In genomic region chr6:134253681-134254080, GRCh38 we compare ENCODE assay signal across 13 cellular contexts.
A peak's percentile ranks its signal among the peaks of the same experiment; 100 is the strongest.
DNase-seq lines count a peak whose midpoint lies in the region; ATAC-seq, FAIRE-seq and TF ChIP-seq lines count a peak whose summit lies in the region.
"Had no signal": no experiment of that assay in that cellular context is flagged by ENCODE, and none has a peak within 500 bp of the region (broad histone marks: within the 10 kb centered on the region; RNA-seq: fewer than 3 reads in every experiment).

No MANE protein-coding gene starts in this region.

- no peak overlapping the region for H3K4me2 ChIP-seq in H1 (ENCODE audit: insufficient read depth in 1 of 2, low read depth in 2 of 2, low read length in 2 of 2)

- POLR2A ChIA-PET in H1 (lab: Charles Lee; ENCODE audit: partially characterized antibody) = interaction anchor here (0.7 to 0.8 kb wide), 2 partner anchors 20 to 329 kb away, joined by 3 to 4 read pairs; no protein-coding TSS in a partner anchor

- peak overlapping the region; percentile 81; the same call in 1 of the 2 replicates for H2AFZ ChIP-seq in H1 (ENCODE audit: low read length)

- H3K23me2 ChIP-seq in H1 (ENCODE audit: low read depth, low read length) = no peaks in the 10 kb centered on the region

- no peaks in the 10 kb centered on the region for H3K79me2 ChIP-seq in H1 (ENCODE audit: control insufficient read depth in 1 of 2, insufficient read depth in 2 of 2, low read length in 2 of 2)

- no peaks in the 10 kb centered on the region for H4K20me1 ChIP-seq in H1 (replicated peaks in 1 of 2; ENCODE audit: control insufficient read depth in 1 of 2, insufficient read depth in 2 of 2, low read length in 2 of 2)

- no peaks in the 10 kb centered on the region for H3K36me3 ChIP-seq in H1 (ENCODE audit: control insufficient read depth in 2 of 4, insufficient read depth in 4 of 4, low read length in 3 of 4)
- no peaks in the 10 kb centered on the region for H3K36me3 ChIP-seq in effector memory CD4-positive, alpha-beta T cell (ENCODE audit: control insufficient read depth, insufficient read depth, low read length)

- H3K9ac ChIP-seq in H1 (replicated peaks in 1 of 4; ENCODE audit: extremely low read depth in 1 of 4, low read depth in 3 of 4, low read length in 3 of 4) = no peak overlapping the region

- no peak overlapping the region for H2BK15ac ChIP-seq in H1 (ENCODE audit: low read length)

- H3K56ac ChIP-seq in H1 (replicated peaks; ENCODE audit: insufficient read length, low read depth, low read length) = no peak overlapping the region

- no peak overlapping the region for H3K23ac ChIP-seq in H1 (ENCODE audit: insufficient read length)

- no peak overlapping the region for H2BK120ac ChIP-seq in H1 (replicated peaks; ENCODE audit: low read depth, low read length)

- no peaks in the 10 kb centered on the region for H3K27me3 ChIP-seq in right cardiac atrium (ENCODE audit: control insufficient read depth, insufficient read depth)
- H3K27me3 ChIP-seq in H1 (replicated peaks in 1 of 4; ENCODE audit: control insufficient read depth in 3 of 4, extremely low read depth in 1 of 4, insufficient read depth in 3 of 4, low read length in 3 of 4) = no peaks in the 10 kb centered on the region
- H3K27me3 ChIP-seq in effector memory CD4-positive, alpha-beta T cell (replicated peaks; ENCODE audit: control insufficient read depth, insufficient read depth, low read length, poor library complexity, severe bottlenecking) = no peaks in the 10 kb centered on the region

- no peak overlapping the region for H2BK5ac ChIP-seq in H1 (ENCODE audit: low read depth, low read length)

- no peaks in the 10 kb centered on the region for H3K79me1 ChIP-seq in H1 (ENCODE audit: low read depth, low read length)

- H2AK5ac ChIP-seq in H1 (ENCODE audit: low read depth, low read length) = no peak overlapping the region

- no peak for FAIRE-seq in H1 (lab: Jason Lieb, UNC)
- FAIRE-seq: bronchial epithelial cell, GM19239 had no signal

- ATAC-seq in left cardiac atrium (peak; percentile 15 to 44), right cardiac atrium (no peak)
- ATAC-seq: naive thymus-derived CD8-positive, alpha-beta T cell had no signal

- 67% methylated on average over 7 of the region's 7 CpGs for WGBS in right cardiac atrium
- 85% methylated on average over 7 of the region's 7 CpGs; no CpG with 5 or more reads in 1 of the 2 experiments for WGBS in H1 (ENCODE audit: extremely low coverage in 1 of 2, insufficient coverage in 1 of 2, insufficient read length in 1 of 2, insufficient replicate concordance in 2 of 2, low coverage in 1 of 2, low lambda C conversion rate in 2 of 2, missing lambda C conversion rate in 1 of 2), 2 experiments

- no peak overlapping the region for H3K18ac ChIP-seq in H1 (ENCODE audit: extremely low read depth, low read length)

- no peak for TF ChIP-seq EP300 in H1 (IDR thresholded peaks at IDR 0.05; ENCODE audit: borderline replicate concordance in 1 of 2, low read depth in 2 of 2, low read length in 2 of 2)

- H4K91ac ChIP-seq in H1 (replicated peaks; ENCODE audit: insufficient read length, low read length) = no peak overlapping the region

- CTCF ChIA-PET in H1 (lab: Charles Lee; ENCODE audit: partially characterized antibody) = interaction anchor here (0.5 to 1.7 kb wide), 9 partner anchors 13 to 630 kb away, joined by 3 to 4 read pairs (median 4); no protein-coding TSS in a partner anchor

- H3K14ac ChIP-seq in H1 (ENCODE audit: insufficient read length) = no peak overlapping the region

- TF ChIP-seq RAD21 in H1 (IDR thresholded peaks at IDR 0.05 in 1 of 2, conservative IDR thresholded peaks at IDR 0.05 in 1 of 2; ENCODE audit: low read depth in 2 of 2, low read length in 2 of 2) = no peak

- H2BK20ac ChIP-seq in H1 (ENCODE audit: low read length) = no peak overlapping the region

- H3K4me1 ChIP-seq in right cardiac atrium (ENCODE audit: control insufficient read depth, insufficient read depth, low read length) = no peaks in the 10 kb centered on the region
- H3K4me1 ChIP-seq in H1 (replicated peaks in 1 of 4; ENCODE audit: control insufficient read depth in 3 of 4, insufficient read depth in 4 of 4, low read length in 3 of 4) = peaks cover 0 to 3% (median 1%) of the 10 kb centered on the region in 4 experiments; a peak in 3 of 7 replicates
- H3K4me1 ChIP-seq in effector memory CD4-positive, alpha-beta T cell (ENCODE audit: control insufficient read depth, insufficient read depth, low read length, poor library complexity, severe bottlenecking) = peaks cover 16% of the 10 kb centered on the region

- intact Hi-C loops in left cardiac atrium (cut with DNase I) (no loop called here), right cardiac atrium (cut with DNase I) (no loop called here)

- no peak overlapping the region for H3K4ac ChIP-seq in H1 (replicated peaks; ENCODE audit: insufficient read length, low read depth, low read length)

- H3K4me3 ChIP-seq in right cardiac atrium (ENCODE audit: low read length) = no peak overlapping the region
- no peak overlapping the region for H3K4me3 ChIP-seq in H1 (ENCODE audit: extremely low read depth in 1 of 4, insufficient read depth in 2 of 4, low read depth in 3 of 4, low read length in 4 of 4)
- H3K4me3 ChIP-seq in effector memory CD4-positive, alpha-beta T cell (ENCODE audit: insufficient read depth, low read depth, low read length, poor library complexity, severe bottlenecking) = no peak overlapping the region

- H4K5ac ChIP-seq in H1 (ENCODE audit: insufficient read length, low read depth, low read length) = no peak overlapping the region

- no peak for TF ChIP-seq CTCF in H1 (IDR thresholded peaks at IDR 0.05; ENCODE audit: control extremely low read depth in 1 of 3, insufficient read depth in 1 of 3, low read depth in 1 of 3, low read length in 3 of 3)
- TF ChIP-seq CTCF in GM10266 (IDR thresholded peaks at IDR 0.05; ENCODE audit: control insufficient read depth, insufficient read depth, low read depth, missing control alignments) = no peak

- H3K27ac ChIP-seq in right cardiac atrium (ENCODE audit: low read length) (no peak overlapping the region), H1 (ENCODE audit: low read depth, low read length) (no peak overlapping the region)
- H3K27ac ChIP-seq in effector memory CD4-positive, alpha-beta T cell (ENCODE audit: insufficient read depth, low read length, poor library complexity, severe bottlenecking) = no peak overlapping the region

- H4K8ac ChIP-seq in H1 (ENCODE audit: extremely low read depth, insufficient read depth, low read length) = no peak overlapping the region

- TF ChIP-seq POLR2A in H1 (IDR thresholded peaks at IDR 0.05; ENCODE audit: control extremely low read depth in 1 of 2, low read depth in 2 of 2, low read length in 2 of 2) = no peak

- DNase-seq in left cardiac atrium (no peak), right cardiac atrium (no peak), H1 (ENCODE audit: low read depth in 1 of 2, low spot score in 2 of 2) (no peak), medulla oblongata (ENCODE audit: extremely low spot score) (peak; percentile 84), DMS53 (lab: John Stamatoyannopoulos, UW) (no peak), DMS 273 treated with DMSO at 0.1 percent for 48 hours (lab: John Stamatoyannopoulos, UW) (no peak), GM10266 (ENCODE audit: extremely low spot score) (no peak)
- DNase-seq in effector memory CD4-positive, alpha-beta T cell = no peak
- DNase-seq: ACHN; naive thymus-derived CD8-positive, alpha-beta T cell; stimulated activated CD4-positive, alpha-beta T cell treated with anti-CD3 and anti-CD28 coated beads, Interleukin-2, amount 100 ng/mL, for 24 hours had no signal

- H3K9me3 ChIP-seq in right cardiac atrium (ENCODE audit: control insufficient read depth, low read length) (no peaks in the 10 kb centered on the region), H1 (ENCODE audit: insufficient read depth in 2 of 2, low read depth in 1 of 2, low read length in 1 of 2) (no peaks in the 10 kb centered on the region)
- no peaks in the 10 kb centered on the region for H3K9me3 ChIP-seq in effector memory CD4-positive, alpha-beta T cell (ENCODE audit: control insufficient read depth, low read length)

- H2BK12ac ChIP-seq in H1 (ENCODE audit: low read depth, low read length) = no peak overlapping the region

TF ChIP-seq in H1, 55 proteins besides CTCF, POLR2A, EP300 and RAD21:
- no peak for TF ChIP-seq SIRT6 (IDR thresholded peaks at IDR 0.05; ENCODE audit: low read length)
- TF ChIP-seq BACH1 (IDR thresholded peaks at IDR 0.05; ENCODE audit: low read length) = peak; percentile 62
- no peak for TF ChIP-seq TEAD4 (IDR thresholded peaks at IDR 0.05; ENCODE audit: low read depth, low read length)
- no peak for TF ChIP-seq RFX5 (IDR thresholded peaks at IDR 0.05; ENCODE audit: borderline replicate concordance, low read depth, low read length)
- no peak for TF ChIP-seq RNF2 (IDR thresholded peaks at IDR 0.05; ENCODE audit: borderline replicate concordance, low read depth, low read length, missing control alignments, poor library complexity, severe bottlenecking)
- no peak for TF ChIP-seq BRCA1 (IDR thresholded peaks at IDR 0.05; ENCODE audit: low read depth, low read length)
- TF ChIP-seq HDAC2 (IDR thresholded peaks at IDR 0.05; ENCODE audit: borderline replicate concordance in 1 of 2, low read depth in 2 of 2, low read length in 2 of 2) = no peak
- no peak for TF ChIP-seq SUZ12 (IDR thresholded peaks at IDR 0.05; ENCODE audit: low read length)
- peak; percentile 49; the same call in 1 of the 2 replicates for TF ChIP-seq MAFK (IDR thresholded peaks at IDR 0.05; ENCODE audit: low read depth, low read length)
- no peak for TF ChIP-seq GTF2F1 (IDR thresholded peaks at IDR 0.05; ENCODE audit: borderline replicate concordance, low read depth, low read length)

Comparison
In these comparisons a context has a peak if more than half of its experiments do, and no peak if none do; other contexts are left out.
1. ATAC-seq: peak in left cardiac atrium (2 of 2); none in right cardiac atrium (0 of 2).